Comparison of ENCODE assay signal across 26 cellular contexts in the genomic region with DNA sequence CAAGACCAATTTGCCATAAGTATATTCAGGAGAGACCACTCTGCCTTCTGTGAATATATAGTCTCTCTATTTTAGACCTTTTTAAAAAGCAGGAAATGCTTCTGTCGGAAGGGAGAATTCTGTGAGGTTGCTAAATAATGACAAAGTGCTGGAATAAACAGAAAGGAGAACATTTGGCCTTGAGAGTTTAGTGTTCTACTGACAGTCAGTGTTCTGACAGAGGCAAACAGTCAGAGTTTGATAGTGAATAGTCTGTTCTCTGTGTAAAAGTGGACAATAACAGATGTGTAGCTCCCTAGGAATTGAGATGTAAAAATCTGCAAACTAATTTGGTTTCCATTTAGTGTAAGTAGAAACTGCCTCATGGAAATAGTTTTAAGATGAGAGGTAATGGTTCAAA.
"Had no signal": no experiment of that assay in that cellular context is flagged by ENCODE, and none has a peak within 500 bp of the region (broad histone marks: within the 10 kb centered on the region; RNA-seq: fewer than 3 reads in every experiment).

No MANE protein-coding gene starts in this region.

- H3K27ac Mint-ChIP-seq: immature natural killer cell; memory B cell; naive thymus-derived CD8-positive, alpha-beta T cell; nephron; stimulated activated naive B cell treated with anti-CD40 and anti-IgM and Interleukin-4, amounts not matched to agents 10 μg/mL and 1 μg/mL and 100 μg/mL, for 72 hours had no signal

- H3K9me3 ChIP-seq: pancreas, sigmoid colon, stomach, suprapubic skin, thoracic aorta, tibial artery, upper lobe of right lung had no signal

- H3K36me3 Mint-ChIP-seq: immature natural killer cell; memory B cell; naive thymus-derived CD8-positive, alpha-beta T cell; stimulated activated naive B cell treated with anti-CD40 and anti-IgM and Interleukin-4, amounts not matched to agents 10 μg/mL and 1 μg/mL and 100 μg/mL, for 72 hours had no signal

- DNase-seq: head of caudate nucleus; immature natural killer cell; kidney; left colon; left ventricle myocardium inferior; naive thymus-derived CD8-positive, alpha-beta T cell; nucleus accumbens; pancreas; retina; right cardiac atrium; sigmoid colon; small intestine; stimulated activated CD4-positive, alpha-beta T cell treated with anti-CD3 and anti-CD28 coated beads, Interleukin-1b, Interleukin-23, amount 100 ng/mL, for 48 hours; stimulated activated CD4-positive, alpha-beta T cell treated with anti-CD3 and anti-CD28 coated beads, Interleukin-4, amount 100 ng/mL, for 1 hour; stimulated activated naive B cell treated with anti-CD40 and anti-IgM and Interleukin-4, amounts not matched to agents 10 μg/mL and 1 μg/mL and 100 μg/mL, for 72 hours; stimulated activated naive CD8-positive, alpha-beta T cell treated with anti-CD3 and anti-CD28 coated beads, Interleukin-15, Interleukin-2, amounts not matched to agents 100 U/mL and 50 U/mL, for 24 hours; stomach; tibial artery; trophoblast cell; upper lobe of right lung had no signal

- H3K27me3 Mint-ChIP-seq: memory B cell; stimulated activated naive B cell treated with anti-CD40 and anti-IgM and Interleukin-4, amounts not matched to agents 10 μg/mL and 1 μg/mL and 100 μg/mL, for 72 hours had no signal

- H3K27ac ChIP-seq: left ventricle myocardium inferior, pancreas, sigmoid colon, stomach, suprapubic skin, thoracic aorta, tibial artery, upper lobe of right lung had no signal

- H3K9me3 Mint-ChIP-seq: neural crest cell had no signal

- H3K36me3 ChIP-seq: left ventricle myocardium inferior, pancreas, sigmoid colon, stomach, suprapubic skin, thoracic aorta, tibial artery, upper lobe of right lung had no signal

- H3K4me1 ChIP-seq: sigmoid colon, stomach, suprapubic skin, tibial artery had no signal

- H3K27me3 ChIP-seq: pancreas, sigmoid colon, stomach, suprapubic skin, tibial artery, upper lobe of right lung had no signal

- ATAC-seq: left colon; naive thymus-derived CD8-positive, alpha-beta T cell; right cardiac atrium; stimulated activated naive B cell treated with anti-CD40 and anti-IgM and Interleukin-4, amounts not matched to agents 10 μg/mL and 1 μg/mL and 100 μg/mL, for 72 hours; stimulated activated naive CD8-positive, alpha-beta T cell treated with anti-CD3 and anti-CD28 coated beads, Interleukin-15, Interleukin-2, amounts not matched to agents 100 U/mL and 50 U/mL, for 24 hours; upper lobe of right lung had no signal

- H3K4me1 Mint-ChIP-seq: immature natural killer cell; memory B cell; naive thymus-derived CD8-positive, alpha-beta T cell; nephron; neural crest cell; stimulated activated naive B cell treated with anti-CD40 and anti-IgM and Interleukin-4, amounts not matched to agents 10 μg/mL and 1 μg/mL and 100 μg/mL, for 72 hours had no signal

- H3K4me3 ChIP-seq: left ventricle myocardium inferior, lung, pancreas, sigmoid colon, stomach, suprapubic skin, thoracic aorta, tibial artery, upper lobe of right lung had no signal

- H3K4me3 Mint-ChIP-seq: immature natural killer cell; memory B cell; naive thymus-derived CD8-positive, alpha-beta T cell; nephron; neural crest cell; stimulated activated naive B cell treated with anti-CD40 and anti-IgM and Interleukin-4, amounts not matched to agents 10 μg/mL and 1 μg/mL and 100 μg/mL, for 72 hours had no signal
